ENCODE assay signal across 12 cellular contexts in the genomic region with DNA sequence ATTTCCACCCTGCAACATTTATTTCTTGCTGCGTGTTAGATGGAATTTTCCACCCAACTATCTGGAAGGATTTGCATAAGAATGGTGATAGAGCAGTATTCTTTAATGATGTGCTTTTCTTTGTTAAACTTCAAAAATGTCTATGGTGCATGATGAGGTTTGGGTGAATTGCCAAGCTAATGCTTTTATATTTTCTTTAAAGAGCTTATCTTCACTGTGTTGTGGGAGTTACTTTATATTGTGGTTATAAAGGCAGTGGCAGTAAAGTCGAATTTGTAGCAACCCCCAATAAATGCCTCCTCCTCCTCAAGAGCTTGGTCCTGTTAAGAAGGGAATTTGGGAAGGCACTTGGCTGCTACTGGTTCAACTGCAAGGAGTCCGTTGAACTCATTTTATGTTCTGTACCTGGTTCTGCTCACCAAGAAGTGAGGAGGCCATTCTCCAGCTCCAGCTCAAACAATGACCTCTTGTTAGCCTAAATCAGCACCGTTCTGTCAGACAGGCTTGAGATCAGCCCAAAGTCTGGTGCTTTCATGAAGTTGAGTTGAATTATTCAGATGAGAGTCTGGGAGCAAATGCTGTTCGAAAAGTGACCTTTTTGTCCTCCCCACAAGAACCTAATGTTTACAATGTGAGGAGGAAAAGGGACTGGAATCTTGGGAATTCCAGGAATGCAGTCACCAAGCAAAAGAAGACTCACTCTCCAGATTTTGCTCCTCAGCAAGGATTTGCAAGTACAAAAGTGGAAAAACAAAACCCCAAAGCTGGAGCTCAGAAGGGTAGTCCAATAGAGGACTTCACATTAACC.
A peak's percentile ranks its signal among the peaks of the same experiment; 100 is the strongest.
DNase-seq lines count a peak whose midpoint lies in the region; ATAC-seq, FAIRE-seq and TF ChIP-seq lines count a peak whose summit lies in the region.
"Had no signal": no experiment of that assay in that cellular context is flagged by ENCODE, and none has a peak within 500 bp of the region (broad histone marks: within the 10 kb centered on the region; RNA-seq: fewer than 3 reads in every experiment).

No MANE protein-coding gene starts in this region.

- H3K27me3 Mint-ChIP-seq in activated T-helper 1 cell treated with anti-CD3 and anti-CD28 coated beads, Interleukin-12 subunit alpha, Interleukin-12 subunit beta, Interleukin-2, Interleukin-4 antibody, amounts not matched to agents 30 ng/mL and 10 ng/mL and 1 ng/mL, durations not matched to agents 14 hours and 24 hours and 36 hours (ENCODE audit: insufficient read depth): no peaks in the 10 kb centered on the region
- H3K27me3 Mint-ChIP-seq: stimulated activated naive B cell treated with anti-CD40 and anti-IgM and Interleukin-4, amounts not matched to agents 10 μg/mL and 1 μg/mL and 100 μg/mL, for 72 hours had no signal

- H3K4me3 Mint-ChIP-seq in activated T-helper 1 cell treated with anti-CD3 and anti-CD28 coated beads, Interleukin-12 subunit alpha, Interleukin-12 subunit beta, Interleukin-2, Interleukin-4 antibody, amounts not matched to agents 30 ng/mL and 10 ng/mL and 1 ng/mL, durations not matched to agents 14 hours and 24 hours and 36 hours: no peak overlapping the region
- H3K4me3 Mint-ChIP-seq: stimulated activated naive B cell treated with anti-CD40 and anti-IgM and Interleukin-4, amounts not matched to agents 10 μg/mL and 1 μg/mL and 100 μg/mL, for 72 hours had no signal

- H3K36me3 ChIP-seq in SJCRH30 (no peaks in the 10 kb centered on the region), testis (ENCODE audit: low read depth, missing control alignments) (no peaks in the 10 kb centered on the region)

- H3K9me3 ChIP-seq in SJCRH30 (replicated peaks): no peaks in the 10 kb centered on the region
- no peaks in the 10 kb centered on the region for H3K9me3 ChIP-seq in testis

- ATAC-seq in GM18861 (IDR thresholded peaks at IDR 0.05; ENCODE audit: unreplicated experiment): no peak
- ATAC-seq: stimulated activated naive B cell treated with anti-CD40 and anti-IgM and Interleukin-4, amounts not matched to agents 10 μg/mL and 1 μg/mL and 100 μg/mL, for 72 hours had no signal

- TF ChIP-seq CTCF in testis (IDR thresholded peaks at IDR 0.05): no peak

- H3K36me3 Mint-ChIP-seq in activated T-helper 1 cell treated with anti-CD3 and anti-CD28 coated beads, Interleukin-12 subunit alpha, Interleukin-12 subunit beta, Interleukin-2, Interleukin-4 antibody, amounts not matched to agents 30 ng/mL and 10 ng/mL and 1 ng/mL, durations not matched to agents 14 hours and 24 hours and 36 hours (ENCODE audit: low read depth): no peaks in the 10 kb centered on the region
- H3K36me3 Mint-ChIP-seq: stimulated activated naive B cell treated with anti-CD40 and anti-IgM and Interleukin-4, amounts not matched to agents 10 μg/mL and 1 μg/mL and 100 μg/mL, for 72 hours had no signal

- WGBS in testis, 2 donors: 37 to 43% methylated on average over 5 of the region's 5 CpGs

- no peak overlapping the region for H3K27ac Mint-ChIP-seq in activated T-helper 1 cell treated with anti-CD3 and anti-CD28 coated beads, Interleukin-12 subunit alpha, Interleukin-12 subunit beta, Interleukin-2, Interleukin-4 antibody, amounts not matched to agents 30 ng/mL and 10 ng/mL and 1 ng/mL, durations not matched to agents 14 hours and 24 hours and 36 hours
- H3K27ac Mint-ChIP-seq: stimulated activated naive B cell treated with anti-CD40 and anti-IgM and Interleukin-4, amounts not matched to agents 10 μg/mL and 1 μg/mL and 100 μg/mL, for 72 hours had no signal

- H3K27ac ChIP-seq in SJCRH30 (no peak overlapping the region; the same call in 1 of the 2 replicates), testis (no peak overlapping the region)
- H3K27ac ChIP-seq: VCaP had no signal

- H3K4me1 ChIP-seq in SJCRH30: peaks cover 19% of the 10 kb centered on the region; the same call in 1 of the 2 replicates
- H3K4me1 ChIP-seq in testis: peaks cover 4% of the 10 kb centered on the region

- DNase-seq in H54 (ENCODE audit: insufficient read length, low spot score) (peak; percentile 33), SJCRH30 (peak; percentile 19 to 34), iPS DF 19.7 (ENCODE audit: low read depth, low spot score) (peak; percentile 92), pons (ENCODE audit: low spot score) (peak; percentile 70), testis (no peak)
- no peak for DNase-seq in activated T-helper 1 cell treated with anti-CD3 and anti-CD28 coated beads, Interleukin-12 subunit alpha, Interleukin-12 subunit beta, Interleukin-2, Interleukin-4 antibody, amounts not matched to agents 30 ng/mL and 10 ng/mL and 1 ng/mL, durations not matched to agents 14 hours and 24 hours and 36 hours (ENCODE audit: low spot score)
- DNase-seq in stimulated activated naive CD4-positive, alpha-beta T cell (lab: John Stamatoyannopoulos, UW): no peak
- DNase-seq: RPMI8226; stimulated activated CD4-positive, alpha-beta T cell treated with anti-CD3 and anti-CD28 coated beads, Interleukin-1b, Interleukin-23, amount 100 ng/mL, for 48 hours; stimulated activated naive B cell treated with anti-CD40 and anti-IgM and Interleukin-4, amounts not matched to agents 10 μg/mL and 1 μg/mL and 100 μg/mL, for 72 hours had no signal

- H3K4me3 ChIP-seq in SJCRH30: no peak overlapping the region
- no peak overlapping the region for H3K4me3 ChIP-seq in testis

- no peaks in the 10 kb centered on the region for H3K9me3 Mint-ChIP-seq in activated T-helper 1 cell treated with anti-CD3 and anti-CD28 coated beads, Interleukin-12 subunit alpha, Interleukin-12 subunit beta, Interleukin-2, Interleukin-4 antibody, amounts not matched to agents 30 ng/mL and 10 ng/mL and 1 ng/mL, durations not matched to agents 14 hours and 24 hours and 36 hours

- H3K4me1 Mint-ChIP-seq in activated T-helper 1 cell treated with anti-CD3 and anti-CD28 coated beads, Interleukin-12 subunit alpha, Interleukin-12 subunit beta, Interleukin-2, Interleukin-4 antibody, amounts not matched to agents 30 ng/mL and 10 ng/mL and 1 ng/mL, durations not matched to agents 14 hours and 24 hours and 36 hours (ENCODE audit: low read depth): no peaks in the 10 kb centered on the region
- H3K4me1 Mint-ChIP-seq: stimulated activated naive B cell treated with anti-CD40 and anti-IgM and Interleukin-4, amounts not matched to agents 10 μg/mL and 1 μg/mL and 100 μg/mL, for 72 hours had no signal

- intact Hi-C loops in activated T-helper 1 cell treated with anti-CD3 and anti-CD28 coated beads, Interleukin-12 subunit alpha, Interleukin-12 subunit beta, Interleukin-2, Interleukin-4 antibody, amounts not matched to agents 30 ng/mL and 10 ng/mL and 1 ng/mL, durations not matched to agents 14 hours and 24 hours and 36 hours (cut with micrococcal nuclease): no loop called here
- intact Hi-C loops in testis (cut with DNase I; ENCODE audit: low total_unique reads): no loop called here

- H3K27me3 ChIP-seq in SJCRH30: no peaks in the 10 kb centered on the region
- H3K27me3 ChIP-seq in testis: no peaks in the 10 kb centered on the region

- FAIRE-seq in H54 (lab: Jason Lieb, UNC): peak; percentile 89

- TF ChIP-seq POLR2A in H54 (IDR thresholded peaks at IDR 0.05; ENCODE audit: low read depth, low read length) (no peak), testis (IDR thresholded peaks at IDR 0.05) (no peak)

Comparison
In these comparisons a context has a peak if more than half of its experiments do, and no peak if none do; other contexts are left out.
1. DNase-seq: peak in H54 (single experiment), SJCRH30 (2 of 2), iPS DF 19.7 (single experiment) and pons (single experiment); none in activated T-helper 1 cell treated with anti-CD3 and anti-CD28 coated beads, Interleukin-12 subunit alpha, Interleukin-12 subunit beta, Interleukin-2, Interleukin-4 antibody, amounts not matched to agents 30 ng/mL and 10 ng/mL and 1 ng/mL, durations not matched to agents 14 hours and 24 hours and 36 hours (single experiment), testis (single experiment) and stimulated activated naive CD4-positive, alpha-beta T cell (0 of 6).